1 cellular context compared by ENCODE assay signal in the genomic region with DNA sequence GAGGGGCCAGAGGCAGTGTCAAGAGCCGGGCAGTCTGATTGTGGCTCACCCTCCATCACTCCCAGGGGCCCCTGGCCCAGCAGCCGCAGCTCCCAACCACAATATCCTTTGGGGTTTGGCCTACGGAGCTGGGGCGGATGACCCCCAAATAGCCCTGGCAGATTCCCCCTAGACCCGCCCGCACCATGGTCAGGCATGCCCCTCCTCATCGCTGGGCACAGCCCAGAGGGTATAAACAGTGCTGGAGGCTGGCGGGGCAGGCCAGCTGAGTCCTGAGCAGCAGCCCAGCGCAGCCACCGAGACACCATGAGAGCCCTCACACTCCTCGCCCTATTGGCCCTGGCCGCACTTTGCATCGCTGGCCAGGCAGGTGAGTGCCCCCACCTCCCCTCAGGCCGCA.
TF ChIP-seq lines count a peak whose summit lies in the region.

A gene (plus strand): TSS at position 259 of the 400 bp plus-strand sequence. CDS start 48 bp downstream, at position 307.

TF ChIP-seq in GM12878, 131 proteins besides CTCF, POLR2A, EP300 and RAD21 (continued from another document):
- TF ChIP-seq, protein P1, sequence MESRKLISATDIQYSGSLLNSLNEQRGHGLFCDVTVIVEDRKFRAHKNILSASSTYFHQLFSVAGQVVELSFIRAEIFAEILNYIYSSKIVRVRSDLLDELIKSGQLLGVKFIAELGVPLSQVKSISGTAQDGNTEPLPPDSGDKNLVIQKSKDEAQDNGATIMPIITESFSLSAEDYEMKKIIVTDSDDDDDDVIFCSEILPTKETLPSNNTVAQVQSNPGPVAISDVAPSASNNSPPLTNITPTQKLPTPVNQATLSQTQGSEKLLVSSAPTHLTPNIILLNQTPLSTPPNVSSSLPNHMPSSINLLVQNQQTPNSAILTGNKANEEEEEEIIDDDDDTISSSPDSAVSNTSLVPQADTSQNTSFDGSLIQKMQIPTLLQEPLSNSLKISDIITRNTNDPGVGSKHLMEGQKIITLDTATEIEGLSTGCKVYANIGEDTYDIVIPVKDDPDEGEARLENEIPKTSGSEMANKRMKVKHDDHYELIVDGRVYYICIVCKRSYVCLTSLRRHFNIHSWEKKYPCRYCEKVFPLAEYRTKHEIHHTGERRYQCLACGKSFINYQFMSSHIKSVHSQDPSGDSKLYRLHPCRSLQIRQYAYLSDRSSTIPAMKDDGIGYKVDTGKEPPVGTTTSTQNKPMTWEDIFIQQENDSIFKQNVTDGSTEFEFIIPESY (IDR thresholded peaks at IDR 0.05) = no peak
- TF ChIP-seq RUNX3 (IDR thresholded peaks at IDR 0.05; ENCODE audit: low read length) = peak; percentile 38; the same call in 1 of the 2 replicates
- no peak for TF ChIP-seq IKZF1 (conservative IDR thresholded peaks at IDR 0.05)
- TF ChIP-seq POLR2AphosphoS5 (IDR thresholded peaks at IDR 0.05; ENCODE audit: low read length) = peak; percentile 44; the same call in 1 of the 2 replicates
- no peak for TF ChIP-seq SIX5 (IDR thresholded peaks at IDR 0.05; ENCODE audit: low read depth, low read length, severe bottlenecking)
